Comparison of ENCODE assay signal across 10 cellular contexts in the genomic region with DNA sequence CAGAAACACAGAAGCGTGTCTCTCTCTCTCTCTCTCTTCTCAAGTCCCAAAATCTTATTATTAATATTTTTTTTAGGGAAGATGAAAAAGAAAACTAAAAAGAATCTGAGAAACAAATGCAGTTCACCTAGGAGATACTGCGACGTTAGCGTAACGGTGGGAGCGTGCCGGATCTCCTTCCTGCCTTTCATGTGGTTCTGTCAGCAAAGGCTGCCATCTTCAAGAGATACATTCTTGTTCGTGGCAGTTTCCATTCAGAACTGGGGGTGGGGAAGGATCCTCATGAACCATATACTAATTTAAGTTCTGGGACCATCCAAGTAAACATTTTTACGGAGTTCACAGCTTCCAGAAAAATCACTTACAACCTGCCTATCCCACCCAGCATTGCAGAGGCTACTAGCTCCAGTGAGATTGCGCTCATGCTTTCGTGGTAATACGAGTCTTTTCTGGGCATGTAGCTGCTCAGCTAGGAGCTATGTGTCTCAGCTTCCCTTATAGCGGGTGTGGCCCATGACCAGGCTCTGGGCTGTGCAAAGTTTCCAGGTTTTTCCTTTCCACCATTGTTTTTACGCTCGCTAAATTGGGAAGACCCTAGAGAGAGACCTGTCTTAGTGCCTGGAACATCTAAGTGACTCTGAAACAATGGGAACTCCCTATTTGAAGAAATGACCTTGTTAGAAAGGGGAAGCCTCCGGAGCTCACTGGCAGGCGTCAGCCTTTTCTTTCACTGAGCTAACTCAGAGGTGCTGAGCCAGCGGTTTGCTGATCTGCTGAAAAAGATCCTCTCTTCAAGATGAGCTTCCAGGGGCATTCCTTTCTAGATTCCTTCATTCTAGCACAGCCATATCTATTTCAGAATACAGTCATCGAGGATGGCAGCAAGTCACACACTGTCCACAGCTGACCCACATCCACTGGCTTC. TPM values are rescaled to one million over a fixed set of nuclear protein-coding genes. Genes with fewer than 3 reads are reported as not detected.
A peak's percentile ranks its signal among the peaks of the same experiment; 100 is the strongest.
DNase-seq lines count a peak whose midpoint lies in the region; ATAC-seq and TF ChIP-seq lines count a peak whose summit lies in the region.
"Had no signal": no experiment of that assay in that cellular context is flagged by ENCODE, and none has a peak within 500 bp of the region (broad histone marks: within the 10 kb centered on the region; RNA-seq: fewer than 3 reads in every experiment).

No MANE protein-coding gene starts in this region.

- TF ChIP-seq EP300 in tibial nerve (IDR thresholded peaks at IDR 0.05) = no peak

- no TSS peak for BruUV-seq in Calu3 (replicated peaks; lab: Mats Ljungman, UMichigan)

- H3K4me3 Mint-ChIP-seq in Calu3 (ENCODE audit: low read depth, unreplicated experiment) = no peak overlapping the region

- H3K9ac ChIP-seq in MM.1S (ENCODE audit: low read length) = no peak overlapping the region

- no peaks in the 10 kb centered on the region for H3K79me2 ChIP-seq in MM.1S (ENCODE audit: low read length)

- H3K27ac ChIP-seq in MM.1S (ENCODE audit: low read length) (peak overlapping the region; percentile 9; the same call in 1 of the 2 replicates), tibial nerve (peak overlapping the region in 1 of 4 donors; percentile 60)

- peak overlapping the region; percentile 29 for H2AFZ ChIP-seq in MM.1S (ENCODE audit: low read length)

- H3K9me3 ChIP-seq in MM.1S (replicated peaks; ENCODE audit: insufficient read depth, low read length) = no peaks in the 10 kb centered on the region
- H3K9me3 ChIP-seq in tibial nerve = no peaks in the 10 kb centered on the region

- H3K36me3 Mint-ChIP-seq in Calu3 (ENCODE audit: insufficient read depth, unreplicated experiment) = no peaks in the 10 kb centered on the region

- H3K4me3 ChIP-seq in MM.1S (ENCODE audit: low read length) (no peak overlapping the region), tibial nerve (no peak overlapping the region)

- ATAC-seq in left ventricle myocardium superior (peak; percentile 58), GM21447 (IDR thresholded peaks at IDR 0.05; ENCODE audit: unreplicated experiment) (no peak)

- DNase-seq in MM.1S = peak; percentile 78
- DNase-seq in activated CD8-positive, alpha-beta memory T cell treated with anti-CD3 and anti-CD28 coated beads, Interleukin-2, amount 50 U/mL, for 48 hours = peak; percentile 71
- DNase-seq in left ventricle myocardium superior = peak; percentile 58
- DNase-seq in stimulated activated CD4-positive, alpha-beta T cell treated with anti-CD3 and anti-CD28 coated beads, TNF-alpha, amount 100 ng/mL, for 4 hours (ENCODE audit: low read depth in 3 of 3) = peak in 2 of 3 experiments; percentile 50 to 64
- no peak for DNase-seq in tibial nerve (ENCODE audit: low spot score in 2 of 2)
- DNase-seq in Calu3 = no peak
- no peak for DNase-seq in NK-92 (lab: John Stamatoyannopoulos, UW; ENCODE audit: unreplicated experiment)
- DNase-seq: occipital lobe had no signal

- 0 out of 2 replicates have a peak, but pooled peaks cover 5% of the 10 kb centered on the region for H3F3A ChIP-seq in MM.1S (ENCODE audit: insufficient read depth, low read length)

- no peak for TF ChIP-seq POLR2A in tibial nerve (IDR thresholded peaks at IDR 0.05)

- no peaks in the 10 kb centered on the region for H3K9me3 Mint-ChIP-seq in Calu3 (ENCODE audit: low read depth, unreplicated experiment)

- H3K4me1 Mint-ChIP-seq in Calu3 (ENCODE audit: low read depth, unreplicated experiment) = no peaks in the 10 kb centered on the region

- no peak overlapping the region for H3K27ac Mint-ChIP-seq in Calu3 (ENCODE audit: unreplicated experiment)

- no peaks in the 10 kb centered on the region for H3K36me3 ChIP-seq in MM.1S (replicated peaks; ENCODE audit: insufficient read depth, low read length)
- H3K36me3 ChIP-seq in tibial nerve = no peaks in the 10 kb centered on the region

- intact Hi-C loops in left ventricle myocardium superior (cut with micrococcal nuclease) = no loop called here
- intact Hi-C loops in Calu3 (cut with micrococcal nuclease; ENCODE audit: unreplicated experiment) = no loop called here

- no peaks in the 10 kb centered on the region for H3K27me3 ChIP-seq in MM.1S (replicated peaks; ENCODE audit: insufficient read depth, low read length)
- no peaks in the 10 kb centered on the region for H3K27me3 ChIP-seq in tibial nerve

- H3K4me1 ChIP-seq in MM.1S (ENCODE audit: low read length) (peaks cover 42% of the 10 kb centered on the region), tibial nerve (peaks cover 0 to 14% (median 4%) of the 10 kb centered on the region in 4 donors)

- 66 to 75% methylated on average over 19 of the region's 19 CpGs for WGBS in tibial nerve, 2 donors

- CTCF ChIA-PET in Calu3 (lab: Charles Lee) = no interaction called here

- no peaks in the 10 kb centered on the region for H4K20me1 ChIP-seq in MM.1S (ENCODE audit: insufficient read depth, low read length)

- H3K9me2 ChIP-seq in MM.1S (replicated peaks; ENCODE audit: insufficient read depth, low read length) = no peaks in the 10 kb centered on the region

- H3K4me2 ChIP-seq in MM.1S (ENCODE audit: low read depth, low read length) = peak overlapping the region; percentile 45

- TF ChIP-seq CTCF in MM.1S (IDR thresholded peaks at IDR 0.05; ENCODE audit: low read length) (no peak), tibial nerve (IDR thresholded peaks at IDR 0.05) (no peak), Calu3 (IDR thresholded peaks at IDR 0.05; ENCODE audit: unreplicated experiment) (no peak)

- H3K27me3 Mint-ChIP-seq in Calu3 (ENCODE audit: unreplicated experiment) = peaks cover 73% of the 10 kb centered on the region

RNA-seq across cellular contexts. Expression of gene SLAMF1, which starts 17.3 kb away (rescaled TPM):
- total RNA-seq in left ventricle myocardium superior = 0.15 TPM
- 1 to 10 TPM in 1 of 4 donors, under 1 TPM in 1, not detected in 2; 0.39 to 1.3 TPM for total RNA-seq in tibial nerve
- total RNA-seq in Calu3 (2022) = not detected in 2 replicates
- total RNA-seq: endothelial cell of umbilical vein, occipital lobe had no signal

RNA-seq across cellular contexts. Expression of gene CD84, which starts 50.3 kb away (rescaled TPM):
- total RNA-seq in left ventricle myocardium superior = 2.8 TPM
- 10 to 100 TPM in 1 of 4 donors, 1 to 10 TPM in 3; 2.4 to 12.0 (median 6.2) TPM for total RNA-seq in tibial nerve
- not detected in 2 replicates for total RNA-seq in Calu3 (2022)
- total RNA-seq: endothelial cell of umbilical vein had no signal

Comparison
In these comparisons a context has a peak if more than half of its experiments do, and no peak if none do; other contexts are left out.
1. DNase-seq: peak in MM.1S (single experiment), activated CD8-positive, alpha-beta memory T cell treated with anti-CD3 and anti-CD28 coated beads, Interleukin-2, amount 50 U/mL, for 48 hours (single experiment), left ventricle myocardium superior (single experiment) and stimulated activated CD4-positive, alpha-beta T cell treated with anti-CD3 and anti-CD28 coated beads, TNF-alpha, amount 100 ng/mL, for 4 hours (2 of 3); none in tibial nerve (0 of 2), Calu3 (single experiment) and NK-92 (single experiment).